13 cellular contexts compared by ENCODE assay signal in genomic region chr7:97479740-97480290, GRCh38.
DNase-seq lines count a peak whose midpoint lies in the region; ATAC-seq and TF ChIP-seq lines count a peak whose summit lies in the region.
"Had no signal": no experiment of that assay in that cellular context is flagged by ENCODE, and none has a peak within 500 bp of the region (broad histone marks: within the 10 kb centered on the region; RNA-seq: fewer than 3 reads in every experiment).

No MANE protein-coding gene starts in this region.

- no peaks in the 10 kb centered on the region for H3K4me1 ChIP-seq in right cardiac atrium (ENCODE audit: control insufficient read depth, insufficient read depth, low read length)
- peaks cover 9% of the 10 kb centered on the region for H3K4me1 ChIP-seq in smooth muscle cell (ENCODE audit: low read depth)

- no peak for TF ChIP-seq CTCF in glutamatergic neuron (IDR thresholded peaks at IDR 0.05; ENCODE audit: partially characterized antibody, unreplicated experiment)
- TF ChIP-seq CTCF in smooth muscle cell (IDR thresholded peaks at IDR 0.05; ENCODE audit: borderline replicate concordance, insufficient read depth, poor library complexity, severe bottlenecking), result no peak
- no peak for TF ChIP-seq CTCF in brain microvascular endothelial cell (IDR thresholded peaks at IDR 0.05; ENCODE audit: low read depth, low read length, missing control alignments)

- POLR2A ChIA-PET in activated CD4-positive, alpha-beta T cell treated with anti-CD3 and anti-CD28 coated beads for 36 hours (lab: Charles Lee), result no interaction called here

- no peaks in the 10 kb centered on the region for H3K36me3 Mint-ChIP-seq in glutamatergic neuron (ENCODE audit: unreplicated experiment)
- H3K36me3 Mint-ChIP-seq in activated CD4-positive, alpha-beta T cell treated with anti-CD3 and anti-CD28 coated beads for 36 hours (ENCODE audit: low read depth), result no peaks in the 10 kb centered on the region
- H3K36me3 Mint-ChIP-seq in stimulated activated memory B cell treated with anti-CD40 and anti-IgM and Interleukin-4, amounts not matched to agents 10 μg/mL and 1 μg/mL and 100 μg/mL, for 72 hours, result no peaks in the 10 kb centered on the region

- H3K79me2 ChIP-seq in smooth muscle cell (ENCODE audit: low read depth), result no peaks in the 10 kb centered on the region

- peaks cover 35% of the 10 kb centered on the region for H3K4me1 Mint-ChIP-seq in glutamatergic neuron (ENCODE audit: low read depth, unreplicated experiment)
- H3K4me1 Mint-ChIP-seq in activated CD4-positive, alpha-beta T cell treated with anti-CD3 and anti-CD28 coated beads for 36 hours, result no peaks in the 10 kb centered on the region
- H3K4me1 Mint-ChIP-seq in stimulated activated memory B cell treated with anti-CD40 and anti-IgM and Interleukin-4, amounts not matched to agents 10 μg/mL and 1 μg/mL and 100 μg/mL, for 72 hours, result no peaks in the 10 kb centered on the region

- peak overlapping the region; percentile 10 for H3K4me2 ChIP-seq in smooth muscle cell

- H3K9me3 Mint-ChIP-seq in glutamatergic neuron (ENCODE audit: unreplicated experiment), result peaks cover 7% of the 10 kb centered on the region
- H3K9me3 Mint-ChIP-seq in activated CD4-positive, alpha-beta T cell treated with anti-CD3 and anti-CD28 coated beads for 36 hours (ENCODE audit: low read depth), result no peaks in the 10 kb centered on the region
- H3K9me3 Mint-ChIP-seq in stimulated activated memory B cell treated with anti-CD40 and anti-IgM and Interleukin-4, amounts not matched to agents 10 μg/mL and 1 μg/mL and 100 μg/mL, for 72 hours, result no peaks in the 10 kb centered on the region

- no peak overlapping the region for H3K9ac ChIP-seq in smooth muscle cell (ENCODE audit: low read depth)

- WGBS in right cardiac atrium, result 18% methylated on average over 6 of the region's 6 CpGs
- 20% methylated on average over 6 of the region's 6 CpGs for WGBS in smooth muscle cell (ENCODE audit: low lambda C conversion rate)

- intact Hi-C loops in right cardiac atrium (cut with DNase I) (no loop called here), Right ventricle myocardium superior (cut with DNase I) (no loop called here)
- intact Hi-C loops in activated CD4-positive, alpha-beta T cell treated with anti-CD3 and anti-CD28 coated beads for 36 hours (cut with DNase I, micrococcal nuclease), result no loop called here

- CTCF ChIA-PET in activated CD4-positive, alpha-beta T cell treated with anti-CD3 and anti-CD28 coated beads for 36 hours (lab: Charles Lee), result no interaction called here

- H3K9me3 ChIP-seq in right cardiac atrium (ENCODE audit: control insufficient read depth, low read length), result no peaks in the 10 kb centered on the region
- H3K9me3 ChIP-seq in smooth muscle cell (replicated peaks; ENCODE audit: low read depth), result no peaks in the 10 kb centered on the region

- peak; percentile 47 to 66 for ATAC-seq in right cardiac atrium
- no peak for ATAC-seq in Right ventricle myocardium superior (ENCODE audit: poor library complexity)
- ATAC-seq in activated CD4-positive, alpha-beta T cell treated with anti-CD3 and anti-CD28 coated beads for 36 hours, result no peak
- no peak for ATAC-seq in stimulated activated memory B cell treated with anti-CD40 and anti-IgM and Interleukin-4, amounts not matched to agents 10 μg/mL and 1 μg/mL and 100 μg/mL, for 72 hours
- ATAC-seq: Right ventricle myocardium inferior had no signal

- H3K4me3 ChIP-seq in right cardiac atrium (ENCODE audit: low read length) (no peak overlapping the region), smooth muscle cell (no peak overlapping the region), brain microvascular endothelial cell (ENCODE audit: low read depth, low read length) (no peak overlapping the region)

- in situ Hi-C loops in brain microvascular endothelial cell (cut with HindIII; ENCODE audit: low pct_ligation_motif_present, low sequenced_read_pairs), result no loop called here

- no peak overlapping the region for H2AFZ ChIP-seq in smooth muscle cell (ENCODE audit: low read depth)

- H3K27me3 ChIP-seq in right cardiac atrium (ENCODE audit: control insufficient read depth, insufficient read depth) (no peaks in the 10 kb centered on the region), smooth muscle cell (ENCODE audit: low read depth) (peaks cover 65% of the 10 kb centered on the region), brain microvascular endothelial cell (replicated peaks) (no peaks in the 10 kb centered on the region)

- DNase-seq in right cardiac atrium, result no peak
- no peak for DNase-seq in Right ventricle myocardium superior
- DNase-seq in NCI-H524 (lab: John Stamatoyannopoulos, UW), result peak; percentile 90 to 95
- DNase-seq in glutamatergic neuron, result no peak
- no peak for DNase-seq in smooth muscle cell (lab: John Stamatoyannopoulos, UW; ENCODE audit: unreplicated experiment)
- no peak for DNase-seq in activated CD4-positive, alpha-beta T cell treated with anti-CD3 and anti-CD28 coated beads for 36 hours
- DNase-seq in brain microvascular endothelial cell, result no peak
- DNase-seq: EL, H7, NCI-H1930 had no signal

- H3K36me3 ChIP-seq in smooth muscle cell (ENCODE audit: low read depth) (no peaks in the 10 kb centered on the region), brain microvascular endothelial cell (replicated peaks) (no peaks in the 10 kb centered on the region)

- no peak overlapping the region for H3K27ac ChIP-seq in right cardiac atrium (ENCODE audit: low read length)
- H3K27ac ChIP-seq in smooth muscle cell (ENCODE audit: low read depth), result no peak overlapping the region
- H3K27ac ChIP-seq in brain microvascular endothelial cell, result no peak overlapping the region
- H3K27ac ChIP-seq: C4-2B had no signal

- peaks cover 11% of the 10 kb centered on the region for H3K27me3 Mint-ChIP-seq in glutamatergic neuron (ENCODE audit: unreplicated experiment)
- H3K27me3 Mint-ChIP-seq in activated CD4-positive, alpha-beta T cell treated with anti-CD3 and anti-CD28 coated beads for 36 hours, result peaks cover 7% of the 10 kb centered on the region
- H3K27me3 Mint-ChIP-seq in stimulated activated memory B cell treated with anti-CD40 and anti-IgM and Interleukin-4, amounts not matched to agents 10 μg/mL and 1 μg/mL and 100 μg/mL, for 72 hours, result no peaks in the 10 kb centered on the region

- H3K27ac Mint-ChIP-seq in glutamatergic neuron (ENCODE audit: unreplicated experiment), result peak overlapping the region; percentile 95
- H3K27ac Mint-ChIP-seq in activated CD4-positive, alpha-beta T cell treated with anti-CD3 and anti-CD28 coated beads for 36 hours, result no peak overlapping the region
- H3K27ac Mint-ChIP-seq in stimulated activated memory B cell treated with anti-CD40 and anti-IgM and Interleukin-4, amounts not matched to agents 10 μg/mL and 1 μg/mL and 100 μg/mL, for 72 hours, result no peak overlapping the region

- H4K20me1 ChIP-seq in smooth muscle cell (ENCODE audit: low read depth), result no peaks in the 10 kb centered on the region

- H3K4me3 Mint-ChIP-seq in glutamatergic neuron (ENCODE audit: unreplicated experiment), result peak overlapping the region; percentile 75
- no peak overlapping the region for H3K4me3 Mint-ChIP-seq in activated CD4-positive, alpha-beta T cell treated with anti-CD3 and anti-CD28 coated beads for 36 hours
- H3K4me3 Mint-ChIP-seq in stimulated activated memory B cell treated with anti-CD40 and anti-IgM and Interleukin-4, amounts not matched to agents 10 μg/mL and 1 μg/mL and 100 μg/mL, for 72 hours, result no peak overlapping the region

- H3F3A ChIP-seq in smooth muscle cell (ENCODE audit: low read depth), result no peaks in the 10 kb centered on the region

Comparison
In these comparisons a context has a peak if more than half of its experiments do, and no peak if none do; other contexts are left out.
1. ATAC-seq: peak in right cardiac atrium (2 of 2); none in Right ventricle myocardium superior (single experiment), activated CD4-positive, alpha-beta T cell treated with anti-CD3 and anti-CD28 coated beads for 36 hours (single experiment) and stimulated activated memory B cell treated with anti-CD40 and anti-IgM and Interleukin-4, amounts not matched to agents 10 μg/mL and 1 μg/mL and 100 μg/mL, for 72 hours (single experiment).
2. DNase-seq: peak in NCI-H524 (2 of 2); none in right cardiac atrium (0 of 3), Right ventricle myocardium superior (single experiment), glutamatergic neuron (single experiment), smooth muscle cell (single experiment), activated CD4-positive, alpha-beta T cell treated with anti-CD3 and anti-CD28 coated beads for 36 hours (single experiment) and brain microvascular endothelial cell (single experiment).